ENCODE assay signal across 8 cellular contexts in genomic region chr3:64655160-64655559, GRCh38. TPM values are rescaled to one million over a fixed set of nuclear protein-coding genes. Genes with fewer than 3 reads are reported as not detected.
"Had no signal": no experiment of that assay in that cellular context is flagged by ENCODE, and none has a peak within 500 bp of the region (broad histone marks: within the 10 kb centered on the region; RNA-seq: fewer than 3 reads in every experiment).

No MANE protein-coding gene starts in this region.

- H2AFZ ChIP-seq: GM23248 had no signal

- H3K27ac ChIP-seq: GM23248 had no signal

- H3K9ac ChIP-seq: GM23248 had no signal

- FAIRE-seq: H54, HepG2 had no signal

- DNase-seq: GM23248, GOT3, H9, HCEC 1CT, KBM-7 had no signal

- ATAC-seq: HepG2 had no signal

- H3K4me3 ChIP-seq: GM23248 had no signal

RNA-seq across cellular contexts. Expression of gene ADAMTS9, which starts 32.6 kb away (rescaled TPM):
- polyA plus RNA-seq: IgD-negative memory B cell had no signal
